In genomic region chr1:17143760-17144159, GRCh38 we compare ENCODE assay signal across 38 cellular contexts. TPM values are rescaled to one million over a fixed set of nuclear protein-coding genes. Genes with fewer than 3 reads are reported as not detected.
"Had no signal": no experiment of that assay in that cellular context is flagged by ENCODE, and none has a peak within 500 bp of the region (broad histone marks: within the 10 kb centered on the region; RNA-seq: fewer than 3 reads in every experiment).

No MANE protein-coding gene starts in this region.

- H3K27me3 ChIP-seq: ascending aorta, brain microvascular endothelial cell, cardiac muscle cell had no signal

- H3K4me3 Mint-ChIP-seq: activated naive CD4-positive, alpha-beta T cell treated with anti-CD3 and anti-CD28 coated beads for 36 hours; activated naive CD4-positive, alpha-beta T cell treated with anti-CD3 and anti-CD28 coated beads, Interleukin-2, amount 10 ng/mL, durations not matched to agents 7 days and 5 days; activated naive CD4-positive, alpha-beta T cell treated with anti-CD3 and anti-CD28 coated beads, Interleukin-2, amount 50 U/mL, for 24 hours; activated naive CD8-positive, alpha-beta T cell; activated naive CD8-positive, alpha-beta T cell treated with anti-CD3 and anti-CD28 coated beads for 36 hours; activated naive CD8-positive, alpha-beta T cell treated with anti-CD3 and anti-CD28 coated beads, Interleukin-2, amount 10 ng/mL, durations not matched to agents 7 days and 5 days; activated naive CD8-positive, alpha-beta T cell treated with anti-CD3 and anti-CD28 coated beads, Interleukin-2, amount 50 U/mL, for 24 hours; activated T-cell treated with anti-CD3 and anti-CD28 coated beads, Interleukin-2, amount 50 U/mL, for 24 hours; activated T-cell treated with anti-CD3 and anti-CD28 coated beads, Interleukin-2, amount 50 U/mL, for 4 hours; activated T-cell treated with anti-CD3 and anti-CD28 coated beads, Interleukin-2, amount 50 U/mL, for 72 hours; activated T-helper 1 cell treated with anti-CD3 and anti-CD28 coated beads, Interleukin-12 subunit alpha, Interleukin-12 subunit beta, Interleukin-2, Interleukin-4 antibody, amounts not matched to agents 30 ng/mL and 10 ng/mL and 1 ng/mL, durations not matched to agents 14 hours and 24 hours and 36 hours; activated T-helper 17 cell treated with anti-CD3 and anti-CD28 coated beads, Interleukin-2, amount 50 U/mL, for 72 hours; brain; central memory CD8-positive, alpha-beta T cell had no signal

- H3K27ac Mint-ChIP-seq: activated naive CD4-positive, alpha-beta T cell treated with anti-CD3 and anti-CD28 coated beads for 36 hours; activated naive CD4-positive, alpha-beta T cell treated with anti-CD3 and anti-CD28 coated beads, Interleukin-2, amount 10 ng/mL, durations not matched to agents 7 days and 5 days; activated naive CD4-positive, alpha-beta T cell treated with anti-CD3 and anti-CD28 coated beads, Interleukin-2, amount 50 U/mL, for 24 hours; activated naive CD4-positive, alpha-beta T cell treated with anti-CD3 and anti-CD28 coated beads, Interleukin-2, amount 50 U/mL, for 72 hours; activated naive CD8-positive, alpha-beta T cell; activated naive CD8-positive, alpha-beta T cell treated with anti-CD3 and anti-CD28 coated beads for 36 hours; activated naive CD8-positive, alpha-beta T cell treated with anti-CD3 and anti-CD28 coated beads, Interleukin-2, amount 10 ng/mL, durations not matched to agents 7 days and 5 days; activated naive CD8-positive, alpha-beta T cell treated with anti-CD3 and anti-CD28 coated beads, Interleukin-2, amount 50 U/mL, for 24 hours; activated T-cell treated with anti-CD3 and anti-CD28 coated beads, Interleukin-2, amount 50 U/mL, for 24 hours; activated T-cell treated with anti-CD3 and anti-CD28 coated beads, Interleukin-2, amount 50 U/mL, for 72 hours; activated T-helper 1 cell treated with anti-CD3 and anti-CD28 coated beads, Interleukin-12 subunit alpha, Interleukin-12 subunit beta, Interleukin-2, Interleukin-4 antibody, amounts not matched to agents 30 ng/mL and 10 ng/mL and 1 ng/mL, durations not matched to agents 14 hours and 24 hours and 36 hours; activated T-helper 17 cell treated with anti-CD3 and anti-CD28 coated beads, Interleukin-2, amount 50 U/mL, for 72 hours; activated T-helper 2 cell treated with anti-CD3 and anti-CD28 coated beads, Interferon-gamma antibody, Interleukin-2, Interleukin-4, amounts not matched to agents 10 μg/mL and 5 μg/mL and 100 μg/mL, durations not matched to agents 14 hours and 24 hours and 36 hours; brain had no signal

- ATAC-seq: activated naive CD4-positive, alpha-beta T cell treated with anti-CD3 and anti-CD28 coated beads, Interleukin-2, amount 50 U/mL, for 72 hours; activated naive CD8-positive, alpha-beta T cell treated with anti-CD3 and anti-CD28 coated beads, Interleukin-2, amount 50 U/mL, for 24 hours; activated T-cell treated with anti-CD3 and anti-CD28 coated beads, Interleukin-2, amount 50 U/mL, for 4 hours; activated T-cell treated with anti-CD3 and anti-CD28 coated beads, Interleukin-2, amount 50 U/mL, for 72 hours; activated T-helper 17 cell treated with anti-CD3 and anti-CD28 coated beads, Interleukin-2, amount 50 U/mL, for 72 hours; body of pancreas had no signal

- FAIRE-seq: astrocyte had no signal

- H3K27me3 Mint-ChIP-seq: activated naive CD4-positive, alpha-beta T cell treated with anti-CD3 and anti-CD28 coated beads, Interleukin-2, amount 50 U/mL, for 24 hours had no signal

- H3K4me1 ChIP-seq: adrenal gland, ascending aorta, body of pancreas, breast epithelium had no signal

- H3K4me3 ChIP-seq: adrenal gland, ascending aorta, body of pancreas, breast epithelium, cardiac muscle cell had no signal

- H3K9me3 Mint-ChIP-seq: activated naive CD4-positive, alpha-beta T cell treated with anti-CD3 and anti-CD28 coated beads for 36 hours; activated naive CD4-positive, alpha-beta T cell treated with anti-CD3 and anti-CD28 coated beads, Interleukin-2, amount 10 ng/mL, durations not matched to agents 7 days and 5 days; activated naive CD4-positive, alpha-beta T cell treated with anti-CD3 and anti-CD28 coated beads, Interleukin-2, amount 50 U/mL, for 24 hours; activated naive CD4-positive, alpha-beta T cell treated with anti-CD3 and anti-CD28 coated beads, Interleukin-2, amount 50 U/mL, for 72 hours; activated naive CD8-positive, alpha-beta T cell treated with anti-CD3 and anti-CD28 coated beads, Interleukin-2, amount 10 ng/mL, durations not matched to agents 7 days and 5 days; activated naive CD8-positive, alpha-beta T cell treated with anti-CD3 and anti-CD28 coated beads, Interleukin-2, amount 50 U/mL, for 24 hours; activated T-cell treated with anti-CD3 and anti-CD28 coated beads, Interleukin-2, amount 50 U/mL, for 24 hours; activated T-cell treated with anti-CD3 and anti-CD28 coated beads, Interleukin-2, amount 50 U/mL, for 4 hours; activated T-cell treated with anti-CD3 and anti-CD28 coated beads, Interleukin-2, amount 50 U/mL, for 72 hours; activated T-helper 1 cell treated with anti-CD3 and anti-CD28 coated beads, Interleukin-12 subunit alpha, Interleukin-12 subunit beta, Interleukin-2, Interleukin-4 antibody, amounts not matched to agents 30 ng/mL and 10 ng/mL and 1 ng/mL, durations not matched to agents 14 hours and 24 hours and 36 hours; activated T-helper 17 cell treated with anti-CD3 and anti-CD28 coated beads, Interleukin-2, amount 50 U/mL, for 72 hours; activated T-helper 2 cell treated with anti-CD3 and anti-CD28 coated beads, Interferon-gamma antibody, Interleukin-2, Interleukin-4, amounts not matched to agents 10 μg/mL and 5 μg/mL and 100 μg/mL, durations not matched to agents 14 hours and 24 hours and 36 hours; central memory CD8-positive, alpha-beta T cell had no signal

- H3K36me3 ChIP-seq: adrenal gland, ascending aorta, brain microvascular endothelial cell, breast epithelium, cardiac muscle cell had no signal

- DNase-seq: activated effector memory CD4-positive, alpha-beta T cell treated with anti-CD3 and anti-CD28 coated beads, Interleukin-2, amount 50 U/mL, for 16 hours; activated effector memory CD4-positive, alpha-beta T cell treated with Interleukin-2 at 50 U/mL for 16 hours; activated gamma-delta T cell; activated gamma-delta T cell treated with Interleukin-2 at 50 U/mL for 16 hours; activated naive CD4-positive, alpha-beta T cell; activated naive CD4-positive, alpha-beta T cell treated with anti-CD3 and anti-CD28 coated beads for 36 hours; activated naive CD4-positive, alpha-beta T cell treated with anti-CD3 and anti-CD28 coated beads, Interleukin-2, amount 10 ng/mL, durations not matched to agents 7 days and 5 days; activated naive CD4-positive, alpha-beta T cell treated with anti-CD3 and anti-CD28 coated beads, Interleukin-2, amount 50 U/mL, for 16 hours; activated naive CD4-positive, alpha-beta T cell treated with Interleukin-2 at 50 U/mL for 16 hours; activated naive CD8-positive, alpha-beta T cell treated with anti-CD3 and anti-CD28 coated beads for 36 hours; activated naive CD8-positive, alpha-beta T cell treated with anti-CD3 and anti-CD28 coated beads, Interleukin-2, amount 10 ng/mL, durations not matched to agents 7 days and 5 days; activated naive CD8-positive, alpha-beta T cell treated with anti-CD3 and anti-CD28 coated beads, Interleukin-2, amount 50 U/mL, for 24 hours; activated T-cell treated with anti-CD3 and anti-CD28 coated beads, Interleukin-2, amount 50 U/mL, for 24 hours; activated T-cell treated with anti-CD3 and anti-CD28 coated beads, Interleukin-2, amount 50 U/mL, for 4 hours; activated T-cell treated with anti-CD3 and anti-CD28 coated beads, Interleukin-2, amount 50 U/mL, for 48 hours; activated T-cell treated with anti-CD3 and anti-CD28 coated beads, Interleukin-2, amount 50 U/mL, for 72 hours; adrenal gland; amniotic stem cell; amygdala; anterior cingulate cortex; aorta; body of pancreas; brain microvascular endothelial cell; caudate nucleus; central memory CD4-positive, alpha-beta T cell; cerebellar nuclear complex had no signal

- H3K4me1 Mint-ChIP-seq: activated naive CD4-positive, alpha-beta T cell treated with anti-CD3 and anti-CD28 coated beads, Interleukin-2, amount 10 ng/mL, durations not matched to agents 7 days and 5 days; activated naive CD4-positive, alpha-beta T cell treated with anti-CD3 and anti-CD28 coated beads, Interleukin-2, amount 50 U/mL, for 24 hours; activated naive CD8-positive, alpha-beta T cell treated with anti-CD3 and anti-CD28 coated beads for 36 hours; activated naive CD8-positive, alpha-beta T cell treated with anti-CD3 and anti-CD28 coated beads, Interleukin-2, amount 10 ng/mL, durations not matched to agents 7 days and 5 days; activated T-helper 17 cell treated with anti-CD3 and anti-CD28 coated beads, Interleukin-2, amount 50 U/mL, for 72 hours; brain; central memory CD8-positive, alpha-beta T cell had no signal

- H3K27ac ChIP-seq: adrenal gland, ascending aorta, body of pancreas, brain microvascular endothelial cell, breast epithelium, cardiac muscle cell had no signal

- H3K9me3 ChIP-seq: adrenal gland, ascending aorta, body of pancreas, breast epithelium had no signal

- H3K36me3 Mint-ChIP-seq: activated naive CD4-positive, alpha-beta T cell treated with anti-CD3 and anti-CD28 coated beads, Interleukin-2, amount 10 ng/mL, durations not matched to agents 7 days and 5 days; activated naive CD4-positive, alpha-beta T cell treated with anti-CD3 and anti-CD28 coated beads, Interleukin-2, amount 50 U/mL, for 24 hours; activated naive CD4-positive, alpha-beta T cell treated with anti-CD3 and anti-CD28 coated beads, Interleukin-2, amount 50 U/mL, for 72 hours; activated naive CD8-positive, alpha-beta T cell; activated naive CD8-positive, alpha-beta T cell treated with anti-CD3 and anti-CD28 coated beads for 36 hours; activated naive CD8-positive, alpha-beta T cell treated with anti-CD3 and anti-CD28 coated beads, Interleukin-2, amount 10 ng/mL, durations not matched to agents 7 days and 5 days; brain had no signal

RNA-seq across cellular contexts. Expression of gene PADI2, which starts 24.5 kb away (rescaled TPM):
- total RNA-seq: activated naive CD4-positive, alpha-beta T cell treated with anti-CD3 and anti-CD28 coated beads for 36 hours; activated T-helper 1 cell treated with anti-CD3 and anti-CD28 coated beads, Interleukin-12 subunit alpha, Interleukin-12 subunit beta, Interleukin-2, Interleukin-4 antibody, amounts not matched to agents 30 ng/mL and 10 ng/mL and 1 ng/mL, durations not matched to agents 14 hours and 24 hours and 36 hours had no signal
